9 cellular contexts compared by ENCODE assay signal in the genomic region with DNA sequence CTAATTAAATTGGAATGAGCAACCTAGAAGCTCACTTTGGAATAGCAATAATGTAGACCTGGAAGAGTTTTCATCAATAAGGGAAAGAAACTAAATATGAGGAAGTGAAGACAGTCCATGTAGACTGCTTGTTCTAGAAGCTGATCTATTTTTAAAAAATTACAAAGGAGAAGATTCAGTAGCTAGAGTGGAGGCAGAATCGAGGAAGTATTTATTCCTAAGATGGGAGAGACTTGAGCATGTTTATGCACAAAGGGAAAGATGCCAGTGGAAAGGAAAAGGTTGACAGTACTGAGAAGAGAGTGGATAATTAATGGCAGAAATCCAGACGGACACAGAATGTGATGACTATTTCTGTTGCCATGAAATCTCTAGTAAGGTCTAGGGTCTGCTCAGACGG.
A peak's percentile ranks its signal among the peaks of the same experiment; 100 is the strongest.
DNase-seq lines count a peak whose midpoint lies in the region; ATAC-seq, FAIRE-seq and TF ChIP-seq lines count a peak whose summit lies in the region.
"Had no signal": no experiment of that assay in that cellular context is flagged by ENCODE, and none has a peak within 500 bp of the region (broad histone marks: within the 10 kb centered on the region; RNA-seq: fewer than 3 reads in every experiment).

No MANE protein-coding gene starts in this region.

- H3K9me3 ChIP-seq in right lobe of liver = no peaks in the 10 kb centered on the region
- no peaks in the 10 kb centered on the region for H3K9me3 ChIP-seq in HepG2 (ENCODE audit: low read length)

- H3K9ac ChIP-seq in HepG2 (ENCODE audit: insufficient read depth, low read depth, low read length) = no peak overlapping the region

- TF ChIP-seq POLR2A in right lobe of liver (IDR thresholded peaks at IDR 0.05) (no peak), HepG2 (IDR thresholded peaks at IDR 0.05; ENCODE audit: insufficient read depth in 1 of 2, low read depth in 2 of 2, low read length in 2 of 2) (no peak)

- no peaks in the 10 kb centered on the region for H4K20me1 ChIP-seq in HepG2 (ENCODE audit: insufficient read depth, low read length)

- peaks cover 0 to 17% (median 0%) of the 10 kb centered on the region in 4 donors for H3K4me1 ChIP-seq in right lobe of liver
- no peaks in the 10 kb centered on the region for H3K4me1 ChIP-seq in HepG2 (ENCODE audit: insufficient read depth, low read length)

- no TSS peak for BruUV-seq in HepG2 (replicated peaks; lab: Mats Ljungman, UMichigan)

- no peaks in the 10 kb centered on the region for H3K79me2 ChIP-seq in HepG2 (ENCODE audit: insufficient read depth, low read length)

- TF ChIP-seq EP300 in HepG2 (IDR thresholded peaks at IDR 0.05; ENCODE audit: low read depth in 2 of 2, low read length in 2 of 2) (no peak), HepG2 (CRISPR knock-in tag; IDR thresholded peaks at IDR 0.05; ENCODE audit: borderline replicate concordance) (no peak)

- DNase-seq in right lobe of liver = no peak
- no peak for DNase-seq in HepG2 (ENCODE audit: low spot score)
- DNase-seq in dedifferentiated amniotic fluid mesenchymal stem cell (ENCODE audit: extremely low spot score) = peak; percentile 21
- DNase-seq in mesothelial cell of epicardium (ENCODE audit: low spot score in 2 of 2, unreplicated experiment in 2 of 2) = no peak
- DNase-seq in NCI-H2196 treated with DMSO at 0.1 percent for 48 hours (lab: John Stamatoyannopoulos, UW; ENCODE audit: unreplicated experiment) = no peak
- DNase-seq in SW 1271 (lab: John Stamatoyannopoulos, UW) = no peak
- no peak for DNase-seq in activated naive CD8-positive, alpha-beta T cell treated with anti-CD3 and anti-CD28 coated beads for 36 hours
- no peak for DNase-seq in activated naive CD4-positive, alpha-beta T cell (lab: John Stamatoyannopoulos, UW)
- DNase-seq: activated CD4-positive, alpha-beta T cell treated with anti-CD3 and anti-CD28 coated beads for 36 hours had no signal

- H3K4me3 ChIP-seq in right lobe of liver (no peak overlapping the region), HepG2 (replicated peaks in 1 of 3; ENCODE audit: insufficient read depth in 1 of 3, low read depth in 2 of 3, low read length in 3 of 3) (no peak overlapping the region)

- peak overlapping the region in 2 of 3 donors; percentile 39 to 55 for H3K27ac ChIP-seq in right lobe of liver
- H3K27ac ChIP-seq in HepG2 (ENCODE audit: extremely low read length, insufficient read depth, low read length) = no peak overlapping the region

- no peak for FAIRE-seq in HepG2 (lab: Jason Lieb, UNC)

- peak overlapping the region; percentile 3 for H3K27ac Mint-ChIP-seq in mesothelial cell of epicardium
- H3K27ac Mint-ChIP-seq in activated naive CD8-positive, alpha-beta T cell treated with anti-CD3 and anti-CD28 coated beads for 36 hours = no peak overlapping the region
- H3K27ac Mint-ChIP-seq: activated CD4-positive, alpha-beta T cell treated with anti-CD3 and anti-CD28 coated beads for 36 hours had no signal

- H2AFZ ChIP-seq in HepG2 (ENCODE audit: low read length) = no peak overlapping the region

- H3K9me3 Mint-ChIP-seq in mesothelial cell of epicardium = no peaks in the 10 kb centered on the region
- no peaks in the 10 kb centered on the region for H3K9me3 Mint-ChIP-seq in activated naive CD8-positive, alpha-beta T cell treated with anti-CD3 and anti-CD28 coated beads for 36 hours

- H3K36me3 Mint-ChIP-seq in mesothelial cell of epicardium = no peaks in the 10 kb centered on the region
- H3K36me3 Mint-ChIP-seq in activated naive CD8-positive, alpha-beta T cell treated with anti-CD3 and anti-CD28 coated beads for 36 hours = no peaks in the 10 kb centered on the region

- intact Hi-C loops in right lobe of liver (cut with DNase I) = no loop called here
- intact Hi-C loops in HepG2 (cut with micrococcal nuclease; ENCODE audit: unreplicated experiment) = no loop called here

- H3K27me3 ChIP-seq in right lobe of liver = no peaks in the 10 kb centered on the region
- H3K27me3 ChIP-seq in HepG2 (ENCODE audit: control insufficient read depth in 1 of 2, insufficient read depth in 2 of 2, low read length in 2 of 2) = no peaks in the 10 kb centered on the region

- CTCF ChIA-PET in HepG2 (lab: Yijun Ruan, JAX; ENCODE audit: low intra/inter-chr PET ratio, low total read pairs) = no interaction called here

- H3K27me3 Mint-ChIP-seq in mesothelial cell of epicardium (ENCODE audit: low read depth) = no peaks in the 10 kb centered on the region
- H3K27me3 Mint-ChIP-seq in activated naive CD8-positive, alpha-beta T cell treated with anti-CD3 and anti-CD28 coated beads for 36 hours = no peaks in the 10 kb centered on the region
- H3K27me3 Mint-ChIP-seq: activated CD4-positive, alpha-beta T cell treated with anti-CD3 and anti-CD28 coated beads for 36 hours had no signal

- no peak for TF ChIP-seq RAD21 in HepG2 (CRISPR knock-in tag; IDR thresholded peaks at IDR 0.05)

- H3K36me3 ChIP-seq in right lobe of liver = no peaks in the 10 kb centered on the region
- no peaks in the 10 kb centered on the region for H3K36me3 ChIP-seq in HepG2 (replicated peaks in 1 of 2; ENCODE audit: control insufficient read depth in 1 of 2, insufficient read depth in 2 of 2, low read length in 2 of 2)

- H3K4me1 Mint-ChIP-seq in mesothelial cell of epicardium = peaks cover 21% of the 10 kb centered on the region
- H3K4me1 Mint-ChIP-seq in activated naive CD8-positive, alpha-beta T cell treated with anti-CD3 and anti-CD28 coated beads for 36 hours = no peaks in the 10 kb centered on the region
- H3K4me1 Mint-ChIP-seq: activated CD4-positive, alpha-beta T cell treated with anti-CD3 and anti-CD28 coated beads for 36 hours had no signal

- no peak for TF ChIP-seq CTCF in right lobe of liver (IDR thresholded peaks at IDR 0.05)
- TF ChIP-seq CTCF in HepG2 (CRISPR knock-in tag; IDR thresholded peaks at IDR 0.05) = no peak
- TF ChIP-seq CTCF in mesothelial cell of epicardium (IDR thresholded peaks at IDR 0.05; ENCODE audit: unreplicated experiment) = no peak

- in situ Hi-C loops in HepG2 (cut with HindIII; ENCODE audit: extremely low pct_ligation_motif_present, low pct_unique_long_range_greater_than_20kb) = no loop called here

- POLR2A ChIA-PET in HepG2 (lab: Yijun Ruan, JAX) = no interaction called here

- ATAC-seq in right lobe of liver = peak in 1 of 4 donors; percentile 11
- ATAC-seq in HepG2 = no peak
- ATAC-seq: activated CD4-positive, alpha-beta T cell treated with anti-CD3 and anti-CD28 coated beads for 36 hours had no signal

- H3K4me2 ChIP-seq in HepG2 (ENCODE audit: low read depth, low read length) = no peak overlapping the region

- 33% methylated on average over 3 of the region's 3 CpGs for WGBS in right lobe of liver (ENCODE audit: insufficient coverage, low coverage, low lambda C conversion rate, missing lambda C conversion rate)
- WGBS in HepG2 (ENCODE audit: low lambda C conversion rate) = 2% methylated on average over 3 of the region's 3 CpGs

- no peak overlapping the region for H3K4me3 Mint-ChIP-seq in mesothelial cell of epicardium
- H3K4me3 Mint-ChIP-seq in activated naive CD8-positive, alpha-beta T cell treated with anti-CD3 and anti-CD28 coated beads for 36 hours = no peak overlapping the region
- H3K4me3 Mint-ChIP-seq: activated CD4-positive, alpha-beta T cell treated with anti-CD3 and anti-CD28 coated beads for 36 hours had no signal

TF ChIP-seq in HepG2, 621 proteins besides CTCF, POLR2A, EP300 and RAD21 (continues in another document):
- TF ChIP-seq, protein P1, sequence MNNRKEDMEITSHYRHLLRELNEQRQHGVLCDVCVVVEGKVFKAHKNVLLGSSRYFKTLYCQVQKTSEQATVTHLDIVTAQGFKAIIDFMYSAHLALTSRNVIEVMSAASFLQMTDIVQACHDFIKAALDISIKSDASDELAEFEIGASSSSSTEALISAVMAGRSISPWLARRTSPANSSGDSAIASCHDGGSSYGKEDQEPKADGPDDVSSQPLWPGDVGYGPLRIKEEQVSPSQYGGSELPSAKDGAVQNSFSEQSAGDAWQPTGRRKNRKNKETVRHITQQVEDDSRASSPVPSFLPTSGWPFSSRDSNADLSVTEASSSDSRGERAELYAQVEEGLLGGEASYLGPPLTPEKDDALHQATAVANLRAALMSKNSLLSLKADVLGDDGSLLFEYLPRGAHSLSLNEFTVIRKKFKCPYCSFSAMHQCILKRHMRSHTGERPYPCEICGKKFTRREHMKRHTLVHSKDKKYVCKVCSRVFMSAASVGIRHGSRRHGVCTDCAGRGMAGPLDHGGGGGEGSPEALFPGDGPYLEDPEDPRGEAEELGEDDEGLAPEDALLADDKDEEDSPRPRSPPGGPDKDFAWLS (CRISPR knock-in tag; IDR thresholded peaks at IDR 0.05; ENCODE audit: borderline replicate concordance) = no peak
- TF ChIP-seq IRF2 (CRISPR knock-in tag; IDR thresholded peaks at IDR 0.05) (no peak), ZNF788 (CRISPR knock-in tag; IDR thresholded peaks at IDR 0.05; ENCODE audit: borderline replicate concordance) (no peak)
- TF ChIP-seq, protein P2, sequence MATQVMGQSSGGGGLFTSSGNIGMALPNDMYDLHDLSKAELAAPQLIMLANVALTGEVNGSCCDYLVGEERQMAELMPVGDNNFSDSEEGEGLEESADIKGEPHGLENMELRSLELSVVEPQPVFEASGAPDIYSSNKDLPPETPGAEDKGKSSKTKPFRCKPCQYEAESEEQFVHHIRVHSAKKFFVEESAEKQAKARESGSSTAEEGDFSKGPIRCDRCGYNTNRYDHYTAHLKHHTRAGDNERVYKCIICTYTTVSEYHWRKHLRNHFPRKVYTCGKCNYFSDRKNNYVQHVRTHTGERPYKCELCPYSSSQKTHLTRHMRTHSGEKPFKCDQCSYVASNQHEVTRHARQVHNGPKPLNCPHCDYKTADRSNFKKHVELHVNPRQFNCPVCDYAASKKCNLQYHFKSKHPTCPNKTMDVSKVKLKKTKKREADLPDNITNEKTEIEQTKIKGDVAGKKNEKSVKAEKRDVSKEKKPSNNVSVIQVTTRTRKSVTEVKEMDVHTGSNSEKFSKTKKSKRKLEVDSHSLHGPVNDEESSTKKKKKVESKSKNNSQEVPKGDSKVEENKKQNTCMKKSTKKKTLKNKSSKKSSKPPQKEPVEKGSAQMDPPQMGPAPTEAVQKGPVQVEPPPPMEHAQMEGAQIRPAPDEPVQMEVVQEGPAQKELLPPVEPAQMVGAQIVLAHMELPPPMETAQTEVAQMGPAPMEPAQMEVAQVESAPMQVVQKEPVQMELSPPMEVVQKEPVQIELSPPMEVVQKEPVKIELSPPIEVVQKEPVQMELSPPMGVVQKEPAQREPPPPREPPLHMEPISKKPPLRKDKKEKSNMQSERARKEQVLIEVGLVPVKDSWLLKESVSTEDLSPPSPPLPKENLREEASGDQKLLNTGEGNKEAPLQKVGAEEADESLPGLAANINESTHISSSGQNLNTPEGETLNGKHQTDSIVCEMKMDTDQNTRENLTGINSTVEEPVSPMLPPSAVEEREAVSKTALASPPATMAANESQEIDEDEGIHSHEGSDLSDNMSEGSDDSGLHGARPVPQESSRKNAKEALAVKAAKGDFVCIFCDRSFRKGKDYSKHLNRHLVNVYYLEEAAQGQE (IDR thresholded peaks at IDR 0.05; ENCODE audit: borderline replicate concordance in 1 of 2, low read depth in 1 of 2, low read length in 2 of 2) = no peak
